ENCODE assay signal across 10 cellular contexts in genomic region chr3:97815149-97815917, GRCh38. TPM values are rescaled to one million over a fixed set of nuclear protein-coding genes. Genes with fewer than 3 reads are reported as not detected.
A peak's percentile ranks its signal among the peaks of the same experiment; 100 is the strongest.
DNase-seq lines count a peak whose midpoint lies in the region; ATAC-seq and TF ChIP-seq lines count a peak whose summit lies in the region.
"Had no signal": no experiment of that assay in that cellular context is flagged by ENCODE, and none has a peak within 500 bp of the region (broad histone marks: within the 10 kb centered on the region; RNA-seq: fewer than 3 reads in every experiment).

No MANE protein-coding gene starts in this region.

- peak; percentile 51 to 64 for DNase-seq in activated T-cell treated with anti-CD3 and anti-CD28 coated beads, Interleukin-2, amount 50 U/mL, for 72 hours
- peak; percentile 40 for DNase-seq in stimulated activated CD4-positive, alpha-beta T cell treated with anti-CD3 and anti-CD28 coated beads, Interleukin-15, amount 100 ng/mL, for 24 hours
- DNase-seq in type B pancreatic cell (ENCODE audit: extremely low spot score, unreplicated experiment) (no peak), Kasumi-1 (lab: John Stamatoyannopoulos, UW) (no peak)
- DNase-seq: Peyer's patch, uterus had no signal

- H3K9me3 Mint-ChIP-seq in activated T-cell treated with anti-CD3 and anti-CD28 coated beads, Interleukin-2, amount 50 U/mL, for 72 hours: no peaks in the 10 kb centered on the region
- no peaks in the 10 kb centered on the region for H3K9me3 Mint-ChIP-seq in type B pancreatic cell
- H3K9me3 Mint-ChIP-seq: memory B cell had no signal

- H3K4me1 Mint-ChIP-seq in activated T-cell treated with anti-CD3 and anti-CD28 coated beads, Interleukin-2, amount 50 U/mL, for 72 hours (ENCODE audit: low read depth): peaks cover 19% of the 10 kb centered on the region
- H3K4me1 Mint-ChIP-seq in type B pancreatic cell (ENCODE audit: unreplicated experiment): peaks cover 4% of the 10 kb centered on the region
- H3K4me1 Mint-ChIP-seq: memory B cell had no signal

- H3K4me3 Mint-ChIP-seq in activated T-cell treated with anti-CD3 and anti-CD28 coated beads, Interleukin-2, amount 50 U/mL, for 72 hours: peak overlapping the region; percentile 23 to 74
- H3K4me3 Mint-ChIP-seq in type B pancreatic cell: no peak overlapping the region
- H3K4me3 Mint-ChIP-seq: memory B cell had no signal

- H3K27ac Mint-ChIP-seq in activated T-cell treated with anti-CD3 and anti-CD28 coated beads, Interleukin-2, amount 50 U/mL, for 72 hours: peak overlapping the region; percentile 22
- H3K27ac Mint-ChIP-seq in type B pancreatic cell: no peak overlapping the region
- H3K27ac Mint-ChIP-seq: memory B cell had no signal

- ATAC-seq in GM18519 (IDR thresholded peaks at IDR 0.05; ENCODE audit: low FRiP score, unreplicated experiment) (peak; percentile 43), HG03469 (IDR thresholded peaks at IDR 0.05; ENCODE audit: unreplicated experiment) (peak; percentile 37), HG03460 (IDR thresholded peaks at IDR 0.05; ENCODE audit: unreplicated experiment) (no peak)
- peak; percentile 94 to 96 for ATAC-seq in activated T-cell treated with anti-CD3 and anti-CD28 coated beads, Interleukin-2, amount 50 U/mL, for 72 hours (replicated peaks in 1 of 2)

- H3K36me3 Mint-ChIP-seq in activated T-cell treated with anti-CD3 and anti-CD28 coated beads, Interleukin-2, amount 50 U/mL, for 72 hours (ENCODE audit: insufficient read depth in 2 of 2): no peaks in the 10 kb centered on the region
- no peaks in the 10 kb centered on the region for H3K36me3 Mint-ChIP-seq in type B pancreatic cell
- H3K36me3 Mint-ChIP-seq: memory B cell had no signal

- TF ChIP-seq CTCF in type B pancreatic cell (conservative IDR thresholded peaks at IDR 0.05): no peak

- peaks cover 9% of the 10 kb centered on the region for H3K27me3 Mint-ChIP-seq in activated T-cell treated with anti-CD3 and anti-CD28 coated beads, Interleukin-2, amount 50 U/mL, for 72 hours (ENCODE audit: low read depth)
- peaks cover 31% of the 10 kb centered on the region for H3K27me3 Mint-ChIP-seq in type B pancreatic cell

RNA-seq across cellular contexts. Expression of gene CRYBG3, which starts 6.5 kb away (rescaled TPM):
- 1 to 10 TPM; 3.4 to 4.0 TPM for total RNA-seq in activated T-cell treated with anti-CD3 and anti-CD28 coated beads, Interleukin-2, amount 50 U/mL, for 72 hours
- 6.3 and 13.5 TPM in 2 replicates for total RNA-seq in type B pancreatic cell (ENCODE audit: low replicate concordance)

RNA-seq across cellular contexts. Expression of gene ARL6, which starts 50.8 kb away (rescaled TPM):
- 1 to 10 TPM; 1.3 to 2.8 TPM for total RNA-seq in activated T-cell treated with anti-CD3 and anti-CD28 coated beads, Interleukin-2, amount 50 U/mL, for 72 hours
- total RNA-seq in type B pancreatic cell (ENCODE audit: low replicate concordance): 5.6 and 6.0 TPM in 2 replicates

Comparison
In these comparisons a context has a peak if more than half of its experiments do, and no peak if none do; other contexts are left out.
1. DNase-seq: peak in activated T-cell treated with anti-CD3 and anti-CD28 coated beads, Interleukin-2, amount 50 U/mL, for 72 hours (2 of 2) and stimulated activated CD4-positive, alpha-beta T cell treated with anti-CD3 and anti-CD28 coated beads, Interleukin-15, amount 100 ng/mL, for 24 hours (single experiment); none in type B pancreatic cell (single experiment) and Kasumi-1 (0 of 2).